In the genomic region with DNA sequence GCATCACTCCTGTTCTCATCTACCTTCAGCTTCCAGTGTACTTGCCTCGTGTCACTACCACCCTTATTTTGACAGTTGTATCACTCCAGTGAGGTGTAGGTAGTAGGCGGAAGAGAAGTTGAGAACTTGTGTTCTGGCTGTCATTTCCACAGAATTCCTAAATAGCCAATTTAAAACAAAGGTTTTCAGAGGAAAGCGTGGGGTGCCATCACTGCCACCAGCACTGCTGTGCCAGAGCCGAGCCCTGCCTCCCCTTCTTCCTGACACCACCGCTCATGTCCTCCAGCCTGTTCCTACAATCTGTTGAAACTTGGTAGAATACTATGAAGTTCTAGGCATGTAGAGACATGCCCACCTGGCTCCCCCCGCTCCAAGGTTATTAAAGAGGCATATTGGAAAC, we compare ENCODE assay signal across 18 cellular contexts.
"Had no signal": no experiment of that assay in that cellular context is flagged by ENCODE, and none has a peak within 500 bp of the region (broad histone marks: within the 10 kb centered on the region; RNA-seq: fewer than 3 reads in every experiment).

No MANE protein-coding gene starts in this region.

- H3K36me3 ChIP-seq: colonic mucosa, right atrium auricular region, thyroid gland, uterus had no signal

- H3K4me1 ChIP-seq: colonic mucosa, foreskin keratinocyte, right atrium auricular region, thyroid gland, uterus had no signal

- H3K4me3 ChIP-seq: colonic mucosa, right atrium auricular region, thyroid gland, uterus had no signal

- FAIRE-seq: keratinocyte had no signal

- H3K9me3 ChIP-seq: colonic mucosa, right atrium auricular region, thyroid gland, uterus had no signal

- H3K27me3 ChIP-seq: colonic mucosa, foreskin keratinocyte, right atrium auricular region, thyroid gland, uterus had no signal

- H3K27ac ChIP-seq: colonic mucosa, foreskin keratinocyte, right atrium auricular region, thyroid gland, uterus, VCaP had no signal

- DNase-seq: activated CD4-positive, alpha-beta T cell treated with anti-CD3 and anti-CD28 coated beads for 1 hour; activated CD8-positive, alpha-beta memory T cell treated with anti-CD3 and anti-CD28 coated beads for 24 hours; activated CD8-positive, alpha-beta memory T cell treated with anti-CD3 and anti-CD28 coated beads, Interleukin-2, amount 50 U/mL, for 48 hours; activated gamma-delta T cell; activated T-cell treated with anti-CD3 and anti-CD28 coated beads, Interleukin-2, amount 50 U/mL, for 72 hours; central memory CD4-positive, alpha-beta T cell; colonic mucosa; endodermal cell; stimulated activated CD4-positive, alpha-beta T cell treated with anti-CD3 and anti-CD28 coated beads, Interleukin-12 subunit alpha, Interleukin-12 subunit beta, amount 100 ng/mL, for 4 hours; stimulated activated CD4-positive, alpha-beta T cell treated with anti-CD3 and anti-CD28 coated beads, Interleukin-1b, Interleukin-23, amount 100 ng/mL, for 48 hours; stimulated activated naive CD4-positive, alpha-beta T cell treated with Interleukin-2 at 50 U/mL for 16 hours; T-helper 2 cell; thyroid gland; uterus had no signal
